Comparison of ENCODE assay signal across 9 cellular contexts in the genomic region with DNA sequence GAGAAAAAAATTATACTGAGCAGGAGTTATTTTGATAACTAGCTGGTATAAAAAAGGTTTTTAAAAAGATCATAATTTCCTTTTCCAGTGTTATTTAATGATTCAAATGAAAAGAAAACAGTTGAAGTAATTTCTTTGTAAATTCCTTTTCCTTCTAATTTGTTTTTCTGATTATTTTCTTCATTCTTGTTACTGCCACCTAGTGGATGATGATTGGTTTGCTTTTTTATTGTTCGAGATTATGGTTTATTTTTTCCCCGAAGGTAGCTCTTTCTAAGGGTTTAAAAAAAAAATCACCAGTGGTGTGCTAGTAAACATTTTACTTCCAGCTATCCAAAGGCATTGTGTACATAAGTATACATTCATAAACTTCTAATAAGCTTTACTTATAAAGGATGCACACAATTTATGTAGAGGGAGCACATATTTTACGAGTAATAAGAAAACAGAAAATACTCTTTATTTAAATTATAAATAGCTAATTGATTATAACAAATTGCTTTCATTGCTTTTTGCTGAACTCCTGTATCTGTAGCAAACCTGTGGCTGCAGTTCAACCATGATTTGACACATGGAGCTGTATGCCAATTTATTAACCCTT.
DNase-seq lines count a peak whose midpoint lies in the region; ATAC-seq, FAIRE-seq and TF ChIP-seq lines count a peak whose summit lies in the region.
"Had no signal": no experiment of that assay in that cellular context is flagged by ENCODE, and none has a peak within 500 bp of the region (broad histone marks: within the 10 kb centered on the region; RNA-seq: fewer than 3 reads in every experiment).

No MANE protein-coding gene starts in this region.

- no peaks in the 10 kb centered on the region for H3K79me2 ChIP-seq in K562 (ENCODE audit: control insufficient read depth, insufficient read depth, low read length)

- no peak for TF ChIP-seq POLR2A in IMR-90 (IDR thresholded peaks at IDR 0.05; ENCODE audit: low read depth, low read length)
- no peak for TF ChIP-seq POLR2A in K562 (conservative IDR thresholded peaks at IDR 0.05)

- no peaks in the 10 kb centered on the region for H3K79me1 ChIP-seq in IMR-90 (ENCODE audit: low read depth in 1 of 2, low read length in 2 of 2)
- no peaks in the 10 kb centered on the region for H3K79me1 ChIP-seq in mesenchymal stem cell (replicated peaks; ENCODE audit: low read length, poor library complexity, severe bottlenecking)

- no peaks in the 10 kb centered on the region for H3K9me1 ChIP-seq in IMR-90 (ENCODE audit: insufficient read depth, low read length)
- H3K9me1 ChIP-seq in K562 (ENCODE audit: control insufficient read depth, insufficient read depth, low read length): no peaks in the 10 kb centered on the region

- TF ChIP-seq CTCF in CD8-positive, alpha-beta T cell (IDR thresholded peaks at IDR 0.05): peak; percentile 58
- TF ChIP-seq CTCF in IMR-90 (conservative IDR thresholded peaks at IDR 0.05; ENCODE audit: low read depth, low read length): peak; percentile 51
- peak in 2 of 3 experiments; percentile 25 to 53; a peak in 4 of 6 replicates for TF ChIP-seq CTCF in K562 (IDR thresholded peaks at IDR 0.05 in 2 of 3, conservative IDR thresholded peaks at IDR 0.05 in 1 of 3; ENCODE audit: insufficient read depth in 2 of 3, low read depth in 1 of 3, low read length in 3 of 3)

- no peak overlapping the region for H4K5ac ChIP-seq in IMR-90 (ENCODE audit: low read depth, low read length)

- H3K9ac ChIP-seq in IMR-90 (ENCODE audit: low read depth, low read length): no peak overlapping the region
- H3K9ac ChIP-seq in K562 (ENCODE audit: insufficient read depth in 1 of 2, low read depth in 2 of 2, low read length in 2 of 2): no peak overlapping the region
- peak overlapping the region; percentile 57 for H3K9ac ChIP-seq in mesenchymal stem cell (ENCODE audit: low read length)

- peaks cover 11% of the 10 kb centered on the region for H3K27me3 Mint-ChIP-seq in CD8-positive, alpha-beta T cell (ENCODE audit: low read depth)

- H4K91ac ChIP-seq in IMR-90 (ENCODE audit: insufficient read depth, low read depth, low read length) (no peak overlapping the region), mesenchymal stem cell (ENCODE audit: low read length) (no peak overlapping the region)

- in situ Hi-C loops in IMR-90 (cut with MboI; ENCODE audit: low sequenced_read_pairs): no loop called here
- in situ Hi-C loops in K562 (cut with MboI): no loop called here

- H3K36me3 ChIP-seq in CD8-positive, alpha-beta T cell (ENCODE audit: insufficient read depth, low read length): no peaks in the 10 kb centered on the region
- H3K36me3 ChIP-seq in IMR-90 (ENCODE audit: control insufficient read depth, insufficient read depth, low read length) (no peaks in the 10 kb centered on the region), K562 (ENCODE audit: control insufficient read depth, insufficient read depth, low read length) (no peaks in the 10 kb centered on the region), mesenchymal stem cell (ENCODE audit: control insufficient read depth in 1 of 2, insufficient read depth in 2 of 2, low read depth in 1 of 2, low read length in 2 of 2) (no peaks in the 10 kb centered on the region)

- H3K9me3 Mint-ChIP-seq in CD8-positive, alpha-beta T cell: no peaks in the 10 kb centered on the region
- H3K9me3 Mint-ChIP-seq in stimulated activated effector memory CD8-positive, alpha-beta T cell treated with anti-CD3 and anti-CD28 coated beads, Interleukin-12 subunit alpha, Interleukin-12 subunit beta, amount 100 ng/mL, for 72 hours: no peaks in the 10 kb centered on the region

- H3K4me3 ChIP-seq in CD8-positive, alpha-beta T cell (ENCODE audit: low read depth, low read length): no peak overlapping the region
- H3K4me3 ChIP-seq in IMR-90 (ENCODE audit: insufficient read depth, low read depth, low read length) (no peak overlapping the region), K562 (no peak overlapping the region), mesenchymal stem cell (ENCODE audit: insufficient read depth in 1 of 2, low read depth in 1 of 2, low read length in 2 of 2) (no peak overlapping the region)

- POLR2A ChIA-PET in CD8-positive, alpha-beta T cell (lab: Charles Lee): no interaction called here
- POLR2A ChIA-PET in IMR-90 (lab: Charles Lee; ENCODE audit: unreplicated experiment) (no interaction called here), K562 (lab: Yijun Ruan, JAX) (interaction anchor here (0.7 kb wide), 1 partner anchor 560 kb away, joined by 3 read pairs; no protein-coding TSS in a partner anchor)

- H3K4me3 Mint-ChIP-seq in CD8-positive, alpha-beta T cell: no peak overlapping the region
- H3K4me3 Mint-ChIP-seq in stimulated activated effector memory CD8-positive, alpha-beta T cell treated with anti-CD3 and anti-CD28 coated beads, Interleukin-12 subunit alpha, Interleukin-12 subunit beta, amount 100 ng/mL, for 72 hours: no peak overlapping the region
- H3K4me3 Mint-ChIP-seq: activated naive CD8-positive, alpha-beta T cell had no signal

- BruUV-seq in IMR-90 (replicated peaks; lab: Mats Ljungman, UMichigan) (no TSS peak), K562 (replicated peaks; lab: Mats Ljungman, UMichigan) (no TSS peak)

- H4K20me1 ChIP-seq in IMR-90 (ENCODE audit: insufficient read depth, low read length) (no peaks in the 10 kb centered on the region), K562 (replicated peaks; ENCODE audit: control insufficient read depth, insufficient read depth, low read length) (no peaks in the 10 kb centered on the region)

- no peak overlapping the region for H3K27ac ChIP-seq in CD8-positive, alpha-beta T cell (ENCODE audit: low read depth, low read length)
- H3K27ac ChIP-seq in IMR-90 (ENCODE audit: insufficient read depth, low read length) (no peak overlapping the region), K562 (ENCODE audit: extremely low read depth, low read depth, low read length) (no peak overlapping the region), mesenchymal stem cell (ENCODE audit: low read length, poor library complexity, severe bottlenecking) (no peak overlapping the region)

- no peak overlapping the region for H2BK5ac ChIP-seq in IMR-90 (ENCODE audit: low read depth, low read length, poor library complexity, severe bottlenecking)
- no peak overlapping the region for H2BK5ac ChIP-seq in mesenchymal stem cell (ENCODE audit: low read depth, low read length, poor library complexity, severe bottlenecking)

- no peaks in the 10 kb centered on the region for H3K4me1 ChIP-seq in CD8-positive, alpha-beta T cell (ENCODE audit: insufficient read depth, low read length)
- H3K4me1 ChIP-seq in IMR-90 (ENCODE audit: control insufficient read depth, insufficient read depth, low read length) (no peaks in the 10 kb centered on the region), K562 (replicated peaks in 1 of 2; ENCODE audit: control insufficient read depth in 2 of 2, insufficient read depth in 2 of 2, low read length in 2 of 2) (no peaks in the 10 kb centered on the region), mesenchymal stem cell (ENCODE audit: control insufficient read depth, insufficient read depth, low read depth, low read length) (no peaks in the 10 kb centered on the region)

- H4K8ac ChIP-seq in IMR-90 (ENCODE audit: low read depth in 2 of 2, low read length in 2 of 2): no peak overlapping the region
- H4K8ac ChIP-seq in mesenchymal stem cell (ENCODE audit: low read length): no peak overlapping the region

- peak; percentile 84 for FAIRE-seq in K562 (lab: Jason Lieb, UNC)

- no peak overlapping the region for H3K4ac ChIP-seq in IMR-90 (ENCODE audit: low read depth, low read length)
- H3K4ac ChIP-seq in mesenchymal stem cell (ENCODE audit: low read depth in 1 of 2, low read length in 2 of 2): no peak overlapping the region

- TF ChIP-seq RAD21 in IMR-90 (IDR thresholded peaks at IDR 0.05; ENCODE audit: low read length) (no peak), K562 (CRISPR knock-in tag; conservative IDR thresholded peaks at IDR 0.05 in 1 of 2, IDR thresholded peaks at IDR 0.05 in 1 of 2) (no peak)

- CTCF ChIA-PET in CD8-positive, alpha-beta T cell (lab: Charles Lee): interaction anchor here (1.0 to 1.3 kb wide), 2 partner anchors 9 to 17 kb away, joined by 3 to 5 read pairs; no protein-coding TSS in a partner anchor
- CTCF ChIA-PET in IMR-90 (lab: Yijun Ruan, JAX) (interaction anchor here (0.6 to 1.9 kb wide), 9 partner anchors 10 to 279 kb away, joined by 3 to 12 read pairs (median 3); no protein-coding TSS in a partner anchor), K562 (lab: Yijun Ruan, JAX; ENCODE audit: low intra/inter-chr PET ratio) (no interaction called here)

- no peaks in the 10 kb centered on the region for H3K9me3 ChIP-seq in CD8-positive, alpha-beta T cell (ENCODE audit: low read length)
- H3K9me3 ChIP-seq in IMR-90 (ENCODE audit: control insufficient read depth, insufficient read depth, low read length): no peaks in the 10 kb centered on the region
- no peaks in the 10 kb centered on the region for H3K9me3 ChIP-seq in K562 (replicated peaks; ENCODE audit: control insufficient read depth, insufficient read depth, low read depth, low read length)
- H3K9me3 ChIP-seq in mesenchymal stem cell (ENCODE audit: control insufficient read depth, low read length): no peaks in the 10 kb centered on the region

- H3K18ac ChIP-seq in IMR-90 (ENCODE audit: low read depth, low read length) (no peak overlapping the region), mesenchymal stem cell (ENCODE audit: low read depth in 1 of 2, low read length in 2 of 2) (no peak overlapping the region)

- no peak overlapping the region for H2AK5ac ChIP-seq in IMR-90 (ENCODE audit: low read depth, low read length)
- H2AK5ac ChIP-seq in mesenchymal stem cell (ENCODE audit: low read length, severe bottlenecking): no peak overlapping the region

- H3K56ac ChIP-seq in IMR-90 (ENCODE audit: extremely low read depth, insufficient read depth, low read length): no peak overlapping the region

- no peaks in the 10 kb centered on the region for H3K4me1 Mint-ChIP-seq in CD8-positive, alpha-beta T cell (ENCODE audit: low read depth)
- no peaks in the 10 kb centered on the region for H3K4me1 Mint-ChIP-seq in stimulated activated effector memory CD8-positive, alpha-beta T cell treated with anti-CD3 and anti-CD28 coated beads, Interleukin-12 subunit alpha, Interleukin-12 subunit beta, amount 100 ng/mL, for 72 hours

- WGBS in IMR-90 (ENCODE audit: extremely low coverage in 2 of 2, insufficient read length in 1 of 2), 2 experiments: no CpG with 5 or more reads among the region's 3 CpGs
- 3% methylated on average over 3 of the region's 3 CpGs for WGBS in K562 (ENCODE audit: insufficient coverage, low coverage, missing lambda C conversion rate)
- no CpG with 5 or more reads among the region's 3 CpGs for WGBS in mesenchymal stem cell

- H3K4me2 ChIP-seq in IMR-90 (ENCODE audit: low read depth, low read length): no peak overlapping the region
- H3K4me2 ChIP-seq in K562 (ENCODE audit: insufficient read depth, low read length): no peak overlapping the region
- H3K4me2 ChIP-seq in mesenchymal stem cell (ENCODE audit: low read length, poor library complexity, severe bottlenecking): no peak overlapping the region

- no peaks in the 10 kb centered on the region for H3K36me3 Mint-ChIP-seq in CD8-positive, alpha-beta T cell
- no peaks in the 10 kb centered on the region for H3K36me3 Mint-ChIP-seq in stimulated activated effector memory CD8-positive, alpha-beta T cell treated with anti-CD3 and anti-CD28 coated beads, Interleukin-12 subunit alpha, Interleukin-12 subunit beta, amount 100 ng/mL, for 72 hours
- H3K36me3 Mint-ChIP-seq: activated naive CD8-positive, alpha-beta T cell had no signal

- no peak overlapping the region for H2BK12ac ChIP-seq in mesenchymal stem cell (ENCODE audit: low read length in 2 of 2)

- H2BK120ac ChIP-seq in IMR-90 (ENCODE audit: low read depth, low read length) (no peak overlapping the region), mesenchymal stem cell (ENCODE audit: low read depth, low read length) (no peak overlapping the region)

- ATAC-seq in CD8-positive, alpha-beta T cell: no peak
- no peak for ATAC-seq in IMR-90 (ENCODE audit: low read depth)
- no peak for ATAC-seq in K562
- ATAC-seq in stimulated activated effector memory CD8-positive, alpha-beta T cell treated with anti-CD3 and anti-CD28 coated beads, Interleukin-12 subunit alpha, Interleukin-12 subunit beta, amount 100 ng/mL, for 72 hours: no peak
- ATAC-seq in HG03520 (IDR thresholded peaks at IDR 0.05; ENCODE audit: unreplicated experiment): no peak

- H3K23ac ChIP-seq in IMR-90 (ENCODE audit: low read depth, low read length): no peak overlapping the region
- no peak overlapping the region for H3K23ac ChIP-seq in mesenchymal stem cell (ENCODE audit: low read length in 2 of 2)

- peaks cover 3% of the 10 kb centered on the region for H3K27me3 ChIP-seq in CD8-positive, alpha-beta T cell (ENCODE audit: insufficient read depth, low read length)
- H3K27me3 ChIP-seq in IMR-90 (ENCODE audit: control insufficient read depth, insufficient read depth, low read length) (no peaks in the 10 kb centered on the region), K562 (ENCODE audit: control insufficient read depth in 2 of 2, insufficient read depth in 2 of 2, low read length in 2 of 2) (no peaks in the 10 kb centered on the region), mesenchymal stem cell (ENCODE audit: control insufficient read depth in 1 of 2, insufficient read depth in 1 of 2, low read length in 2 of 2) (no peaks in the 10 kb centered on the region)

- TF ChIP-seq EP300 in K562 (IDR thresholded peaks at IDR 0.05; ENCODE audit: low read length): no peak

- dilution Hi-C loops in IMR-90 (cut with HindIII; ENCODE audit: low sequenced_read_pairs, unreplicated experiment): no loop called here

- H2BK15ac ChIP-seq in IMR-90 (ENCODE audit: low read depth, low read length): no peak overlapping the region
- H2BK15ac ChIP-seq in mesenchymal stem cell (ENCODE audit: low read depth, poor library complexity, severe bottlenecking): no peak overlapping the region

- no peak overlapping the region for H2BK20ac ChIP-seq in IMR-90 (ENCODE audit: low read depth, low read length)

- H2AFZ ChIP-seq in IMR-90 (replicated peaks; ENCODE audit: low read length, poor library complexity): no peak overlapping the region
- no peak overlapping the region for H2AFZ ChIP-seq in K562 (ENCODE audit: low read depth, low read length)
- no peak overlapping the region for H2AFZ ChIP-seq in mesenchymal stem cell (ENCODE audit: low read depth, low read length)

- no peak overlapping the region for H2AK9ac ChIP-seq in IMR-90 (replicated peaks; ENCODE audit: low read depth, low read length, poor library complexity)

- intact Hi-C loops in CD8-positive, alpha-beta T cell (cut with DNase I, micrococcal nuclease): loop anchor here (5.0 kb wide), 2 partner anchors 319 to 624 kb away; no protein-coding TSS in a partner anchor
- intact Hi-C loops in IMR-90 (cut with micrococcal nuclease): no loop called here
- intact Hi-C loops in K562 (cut with micrococcal nuclease): no loop called here

- H3K27ac Mint-ChIP-seq in CD8-positive, alpha-beta T cell: no peak overlapping the region
- no peak overlapping the region for H3K27ac Mint-ChIP-seq in stimulated activated effector memory CD8-positive, alpha-beta T cell treated with anti-CD3 and anti-CD28 coated beads, Interleukin-12 subunit alpha, Interleukin-12 subunit beta, amount 100 ng/mL, for 72 hours
- H3K27ac Mint-ChIP-seq: activated naive CD8-positive, alpha-beta T cell had no signal

- H3K14ac ChIP-seq in IMR-90 (replicated peaks; ENCODE audit: low read depth, low read length) (no peak overlapping the region), mesenchymal stem cell (ENCODE audit: low read length in 2 of 2) (no peak overlapping the region)

- no peak for DNase-seq in CD8-positive, alpha-beta T cell
- peak; percentile 10 for DNase-seq in IMR-90
- DNase-seq in K562 (ENCODE audit: extremely low read depth in 1 of 4, low spot score in 3 of 4): peak in 2 of 4 experiments; percentile 7 to 18
- DNase-seq in mesenchymal stem cell: peak; percentile 34
- DNase-seq in DMS79 treated with DMSO at 0.1 percent for 48 hours (lab: John Stamatoyannopoulos, UW): no peak
- no peak for DNase-seq in NCI-H187 treated with DMSO at 0.1 percent for 48 hours (lab: John Stamatoyannopoulos, UW)
- no peak for DNase-seq in stimulated activated effector memory CD8-positive, alpha-beta T cell treated with anti-CD3 and anti-CD28 coated beads, Interleukin-12 subunit alpha, Interleukin-12 subunit beta, amount 100 ng/mL, for 72 hours (ENCODE audit: low spot score in 2 of 2)

Comparison
In these comparisons a context has a peak if more than half of its experiments do, and no peak if none do; other contexts are left out.
1. DNase-seq: peak in IMR-90 (single experiment) and mesenchymal stem cell (single experiment); none in CD8-positive, alpha-beta T cell (0 of 7), DMS79 treated with DMSO at 0.1 percent for 48 hours (single experiment), NCI-H187 treated with DMSO at 0.1 percent for 48 hours (single experiment) and stimulated activated effector memory CD8-positive, alpha-beta T cell treated with anti-CD3 and anti-CD28 coated beads, Interleukin-12 subunit alpha, Interleukin-12 subunit beta, amount 100 ng/mL, for 72 hours (0 of 2).
2. intact Hi-C loops: an anchor here in CD8-positive, alpha-beta T cell (5.0 kb wide); none called in IMR-90 and K562.
3. Peak in every context shown above with its lines, with median percentiles within 50 percentile points of each other: CTCF ChIP-seq.